Comparison of ENCODE assay signal across 10 cellular contexts in genomic region chr11:68412593-68413475, GRCh38. TPM values are rescaled to one million over a fixed set of nuclear protein-coding genes. Genes with fewer than 3 reads are reported as not detected.
A peak's percentile ranks its signal among the peaks of the same experiment; 100 is the strongest.
DNase-seq lines count a peak whose midpoint lies in the region; ATAC-seq and TF ChIP-seq lines count a peak whose summit lies in the region.
"Had no signal": no experiment of that assay in that cellular context is flagged by ENCODE, and none has a peak within 500 bp of the region (broad histone marks: within the 10 kb centered on the region; RNA-seq: fewer than 3 reads in every experiment).

No MANE protein-coding gene starts in this region.

- H2BK120ac ChIP-seq in IMR-90 (ENCODE audit: low read depth, low read length): no peak overlapping the region

- in situ Hi-C loops in IMR-90 (cut with MboI; ENCODE audit: low sequenced_read_pairs): no loop called here

- CTCF ChIA-PET in IMR-90 (lab: Yijun Ruan, JAX) (interaction anchor here (0.8 kb wide), 1 partner anchor 123 kb away, joined by 3 read pairs; no protein-coding TSS in a partner anchor), OCI-LY7 (lab: Charles Lee; ENCODE audit: unreplicated experiment) (no interaction called here)

- H3K18ac ChIP-seq in IMR-90 (ENCODE audit: low read depth, low read length): no peak overlapping the region

- no peak overlapping the region for H3K27ac Mint-ChIP-seq in activated CD4-positive, alpha-beta T cell treated with anti-CD3 and anti-CD28 coated beads, Interleukin-2, amount 10 ng/mL, durations not matched to agents 24 days and 14 days
- H3K27ac Mint-ChIP-seq: T-helper 2 cell treated with Interferon-gamma antibody and Interleukin-4, amounts not matched to agents 5 μg/mL and 100 μg/mL, for 36 hours had no signal

- no peak overlapping the region for H3K56ac ChIP-seq in IMR-90 (ENCODE audit: extremely low read depth, insufficient read depth, low read length)

- no peak for TF ChIP-seq CTCF in IMR-90 (conservative IDR thresholded peaks at IDR 0.05; ENCODE audit: low read depth, low read length)
- no peak for TF ChIP-seq CTCF in gastroesophageal sphincter (IDR thresholded peaks at IDR 0.05)
- no peak for TF ChIP-seq CTCF in tibial nerve (IDR thresholded peaks at IDR 0.05)
- no peak for TF ChIP-seq CTCF in OCI-LY7 (conservative IDR thresholded peaks at IDR 0.05; ENCODE audit: low read length)

- no peak overlapping the region for H3K14ac ChIP-seq in IMR-90 (replicated peaks; ENCODE audit: low read depth, low read length)

- intact Hi-C loops in activated CD4-positive, alpha-beta T cell treated with anti-CD3 and anti-CD28 coated beads, Interleukin-2, amount 10 ng/mL, durations not matched to agents 24 days and 14 days (cut with micrococcal nuclease): no loop called here
- intact Hi-C loops in IMR-90 (cut with micrococcal nuclease): no loop called here
- intact Hi-C loops in OCI-LY7 (cut with micrococcal nuclease; ENCODE audit: unreplicated experiment): loop anchor here (5.0 kb wide), 1 partner anchor 34 kb away; no protein-coding TSS in a partner anchor

- H3K36me3 Mint-ChIP-seq in activated CD4-positive, alpha-beta T cell treated with anti-CD3 and anti-CD28 coated beads, Interleukin-2, amount 10 ng/mL, durations not matched to agents 24 days and 14 days (ENCODE audit: low read depth): peaks cover 13% of the 10 kb centered on the region

- H2AFZ ChIP-seq in IMR-90 (replicated peaks; ENCODE audit: low read length, poor library complexity) (no peak overlapping the region), OCI-LY7 (ENCODE audit: low read length) (no peak overlapping the region)

- H3K4me1 Mint-ChIP-seq in activated CD4-positive, alpha-beta T cell treated with anti-CD3 and anti-CD28 coated beads, Interleukin-2, amount 10 ng/mL, durations not matched to agents 24 days and 14 days: no peaks in the 10 kb centered on the region

- no peak overlapping the region for H4K5ac ChIP-seq in IMR-90 (ENCODE audit: low read depth, low read length)

- H3K27me3 ChIP-seq in IMR-90 (ENCODE audit: control insufficient read depth, insufficient read depth, low read length): no peaks in the 10 kb centered on the region
- H3K27me3 ChIP-seq in gastroesophageal sphincter: no peaks in the 10 kb centered on the region
- H3K27me3 ChIP-seq in tibial nerve: no peaks in the 10 kb centered on the region
- H3K27me3 ChIP-seq: cardiac muscle cell had no signal

- dilution Hi-C loops in IMR-90 (cut with HindIII; ENCODE audit: low sequenced_read_pairs, unreplicated experiment): no loop called here

- POLR2A ChIA-PET in IMR-90 (lab: Charles Lee; ENCODE audit: unreplicated experiment): no interaction called here
- POLR2A ChIA-PET in OCI-LY7 (lab: Charles Lee): interaction anchor here (1.0 kb wide), 1 partner anchor 97 kb away, joined by 3 read pairs; no protein-coding TSS in a partner anchor

- H4K20me1 ChIP-seq in IMR-90 (ENCODE audit: insufficient read depth, low read length): no peaks in the 10 kb centered on the region
- no peaks in the 10 kb centered on the region for H4K20me1 ChIP-seq in OCI-LY7 (ENCODE audit: insufficient read depth, low read length)

- H3K23ac ChIP-seq in IMR-90 (ENCODE audit: low read depth, low read length): no peak overlapping the region

- no peak overlapping the region for H3K4ac ChIP-seq in IMR-90 (ENCODE audit: low read depth, low read length)

- 82% methylated on average over 19 of the region's 24 CpGs; no CpG with 5 or more reads in 1 of the 2 experiments for WGBS in IMR-90 (ENCODE audit: extremely low coverage in 2 of 2, insufficient read length in 1 of 2), 2 experiments
- WGBS in gastroesophageal sphincter (ENCODE audit: low coverage in 1 of 2), 2 donors: 37 to 60% methylated on average over 5 of the region's 24 CpGs
- 89 to 91% methylated on average over 23 to 24 of the region's 24 CpGs for WGBS in tibial nerve, 2 donors

- TF ChIP-seq EP300 in gastroesophageal sphincter (IDR thresholded peaks at IDR 0.05) (no peak), tibial nerve (IDR thresholded peaks at IDR 0.05) (no peak)

- H2BK15ac ChIP-seq in IMR-90 (ENCODE audit: low read depth, low read length): no peak overlapping the region

- no peak overlapping the region for H3K4me3 ChIP-seq in IMR-90 (ENCODE audit: insufficient read depth, low read depth, low read length)
- no peak overlapping the region for H3K4me3 ChIP-seq in gastroesophageal sphincter
- no peak overlapping the region for H3K4me3 ChIP-seq in tibial nerve
- H3K4me3 ChIP-seq in OCI-LY7 (ENCODE audit: low read depth, low read length, poor library complexity, severe bottlenecking): no peak overlapping the region
- H3K4me3 ChIP-seq: cardiac muscle cell had no signal

- peaks cover 9% of the 10 kb centered on the region; the same call in 1 of the 2 replicates for H3K9me1 ChIP-seq in IMR-90 (ENCODE audit: insufficient read depth, low read length)

- H2BK5ac ChIP-seq in IMR-90 (ENCODE audit: low read depth, low read length, poor library complexity, severe bottlenecking): no peak overlapping the region

- H3K79me1 ChIP-seq in IMR-90 (ENCODE audit: low read depth in 1 of 2, low read length in 2 of 2): no peaks in the 10 kb centered on the region

- no peak overlapping the region for H3K4me3 Mint-ChIP-seq in activated CD4-positive, alpha-beta T cell treated with anti-CD3 and anti-CD28 coated beads, Interleukin-2, amount 10 ng/mL, durations not matched to agents 24 days and 14 days
- H3K4me3 Mint-ChIP-seq: T-helper 2 cell treated with Interferon-gamma antibody and Interleukin-4, amounts not matched to agents 5 μg/mL and 100 μg/mL, for 36 hours had no signal

- TF ChIP-seq POLR2A in IMR-90 (IDR thresholded peaks at IDR 0.05; ENCODE audit: low read depth, low read length): no peak
- no peak for TF ChIP-seq POLR2A in gastroesophageal sphincter (IDR thresholded peaks at IDR 0.05)
- no peak for TF ChIP-seq POLR2A in tibial nerve (IDR thresholded peaks at IDR 0.05)

- no peak for TF ChIP-seq RAD21 in IMR-90 (IDR thresholded peaks at IDR 0.05; ENCODE audit: low read length)

- H2AK5ac ChIP-seq in IMR-90 (ENCODE audit: low read depth, low read length): no peak overlapping the region

- no peaks in the 10 kb centered on the region for H3K9me2 ChIP-seq in OCI-LY7 (ENCODE audit: insufficient read depth, low read length)

- H3K9me3 Mint-ChIP-seq in activated CD4-positive, alpha-beta T cell treated with anti-CD3 and anti-CD28 coated beads, Interleukin-2, amount 10 ng/mL, durations not matched to agents 24 days and 14 days: no peaks in the 10 kb centered on the region
- H3K9me3 Mint-ChIP-seq: T-helper 2 cell treated with Interferon-gamma antibody and Interleukin-4, amounts not matched to agents 5 μg/mL and 100 μg/mL, for 36 hours had no signal

- no peak overlapping the region for H3K4me2 ChIP-seq in IMR-90 (ENCODE audit: low read depth, low read length)
- no peak overlapping the region for H3K4me2 ChIP-seq in OCI-LY7 (ENCODE audit: low read length)

- no peak for ATAC-seq in IMR-90 (ENCODE audit: low read depth)
- ATAC-seq in gastroesophageal sphincter: peak; percentile 58

- no peak overlapping the region for H4K91ac ChIP-seq in IMR-90 (ENCODE audit: insufficient read depth, low read depth, low read length)

- no peak overlapping the region for H4K8ac ChIP-seq in IMR-90 (ENCODE audit: low read depth in 2 of 2, low read length in 2 of 2)

- H2AK9ac ChIP-seq in IMR-90 (replicated peaks; ENCODE audit: low read depth, low read length, poor library complexity): no peak overlapping the region

- H3K36me3 ChIP-seq in IMR-90 (ENCODE audit: control insufficient read depth, insufficient read depth, low read length) (peaks cover 63% of the 10 kb centered on the region), gastroesophageal sphincter (peaks cover 0 to 90% of the 10 kb centered on the region in 2 donors), tibial nerve (peaks cover 2 to 82% (median 10%) of the 10 kb centered on the region in 3 donors), OCI-LY7 (ENCODE audit: insufficient read depth, low read length) (no peaks in the 10 kb centered on the region)

- H3K27me3 Mint-ChIP-seq in activated CD4-positive, alpha-beta T cell treated with anti-CD3 and anti-CD28 coated beads, Interleukin-2, amount 10 ng/mL, durations not matched to agents 24 days and 14 days: no peaks in the 10 kb centered on the region

- BruUV-seq in IMR-90 (replicated peaks; lab: Mats Ljungman, UMichigan) (no TSS peak), OCI-LY7 (replicated peaks; lab: Mats Ljungman, UMichigan) (no TSS peak)

- no peak overlapping the region for H3K9ac ChIP-seq in IMR-90 (ENCODE audit: low read depth, low read length)

- peak; percentile 48 to 58 for DNase-seq in activated CD4-positive, alpha-beta T cell treated with anti-CD3 and anti-CD28 coated beads, Interleukin-2, amount 50 U/mL, for 48 hours
- DNase-seq in activated CD4-positive, alpha-beta T cell treated with anti-CD3 and anti-CD28 coated beads, Interleukin-2, amount 10 ng/mL, durations not matched to agents 24 days and 14 days: no peak
- DNase-seq in IMR-90 (peak; percentile 11), tibial nerve (ENCODE audit: low spot score in 2 of 2) (no peak), OCI-LY7 (ENCODE audit: low spot score) (no peak), SHP77 treated with DMSO at 0.1 percent for 48 hours (lab: John Stamatoyannopoulos, UW) (no peak)
- DNase-seq in stimulated activated CD8-positive, alpha-beta memory T cell treated with anti-CD3 and anti-CD28 coated beads, Interleukin-12 subunit alpha, Interleukin-12 subunit beta, amount 100 ng/mL, for 24 hours (ENCODE audit: extremely low read depth): peak; percentile 2

- H3K9me3 ChIP-seq in IMR-90 (ENCODE audit: control insufficient read depth, insufficient read depth, low read length) (no peaks in the 10 kb centered on the region), gastroesophageal sphincter (no peaks in the 10 kb centered on the region), tibial nerve (no peaks in the 10 kb centered on the region), OCI-LY7 (ENCODE audit: low read length) (no peaks in the 10 kb centered on the region)

- H3K4me1 ChIP-seq in IMR-90 (ENCODE audit: control insufficient read depth, insufficient read depth, low read length) (no peaks in the 10 kb centered on the region), gastroesophageal sphincter (peaks cover 0 to 22% (median 0%) of the 10 kb centered on the region in 3 donors), tibial nerve (no peaks in the 10 kb centered on the region), OCI-LY7 (ENCODE audit: insufficient read depth, low read length, poor library complexity, severe bottlenecking) (no peaks in the 10 kb centered on the region)

- no peaks in the 10 kb centered on the region for H3K79me2 ChIP-seq in OCI-LY7 (ENCODE audit: insufficient read depth, low read depth, low read length)

- H3K27ac ChIP-seq in IMR-90 (ENCODE audit: insufficient read depth, low read length): no peak overlapping the region
- H3K27ac ChIP-seq in gastroesophageal sphincter: peak overlapping the region in 3 of 4 donors; percentile 64 to 71 (median 66)
- no peak overlapping the region for H3K27ac ChIP-seq in tibial nerve
- H3K27ac ChIP-seq in OCI-LY7 (ENCODE audit: low read depth, low read length, poor library complexity, severe bottlenecking): no peak overlapping the region
- H3K27ac ChIP-seq: cardiac muscle cell had no signal

- H2BK20ac ChIP-seq in IMR-90 (ENCODE audit: low read depth, low read length): no peak overlapping the region

RNA-seq across cellular contexts. Expression of gene PPP6R3, which starts 47.7 kb away (rescaled TPM):
- 124 and 132 TPM in 2 replicates for total RNA-seq in activated CD4-positive, alpha-beta T cell treated with anti-CD3 and anti-CD28 coated beads, Interleukin-2, amount 10 ng/mL, durations not matched to agents 24 days and 14 days
- total RNA-seq in IMR-90 (2012; rRNA removed) (123 and 148 TPM in 2 replicates), gastroesophageal sphincter (100 to 1,000 TPM; 128 to 164 (median 144) TPM), tibial nerve (100 to 1,000 TPM; 103 to 150 (median 119) TPM), OCI-LY7 (2022) (122 and 132 TPM in 2 replicates)
- polyA plus RNA-seq in IMR-90 (2012; rRNA removed): 29.0 and 30.1 TPM in 2 replicates
- 10.6 and 16.4 TPM in 2 replicates for polyA plus RNA-seq in IMR-90 (2012; cell fraction: cytosol; rRNA removed)
- 59.9 and 60.3 TPM in 2 replicates for polyA plus RNA-seq in IMR-90 (2012; cell fraction: nucleus; rRNA removed; ENCODE audit: low replicate concordance)
- 151 and 166 TPM in 2 replicates for total RNA-seq in OCI-LY7 (2014; rRNA removed; shearing (Covaris generic))

Comparison
In these comparisons a context has a peak if more than half of its experiments do, and no peak if none do; other contexts are left out.
1. DNase-seq: peak in activated CD4-positive, alpha-beta T cell treated with anti-CD3 and anti-CD28 coated beads, Interleukin-2, amount 50 U/mL, for 48 hours (2 of 2), IMR-90 (single experiment) and stimulated activated CD8-positive, alpha-beta memory T cell treated with anti-CD3 and anti-CD28 coated beads, Interleukin-12 subunit alpha, Interleukin-12 subunit beta, amount 100 ng/mL, for 24 hours (single experiment); none in activated CD4-positive, alpha-beta T cell treated with anti-CD3 and anti-CD28 coated beads, Interleukin-2, amount 10 ng/mL, durations not matched to agents 24 days and 14 days (single experiment), tibial nerve (0 of 2), OCI-LY7 (single experiment) and SHP77 treated with DMSO at 0.1 percent for 48 hours (single experiment).
2. H3K27ac ChIP-seq: peak in gastroesophageal sphincter (3 of 4); none in IMR-90 (single experiment), tibial nerve (0 of 4) and OCI-LY7 (single experiment).